ENCODE assay signal across 9 cellular contexts in genomic region chr12:75908961-75909699, GRCh38.
DNase-seq lines count a peak whose midpoint lies in the region; TF ChIP-seq lines count a peak whose summit lies in the region.
"Had no signal": no experiment of that assay in that cellular context is flagged by ENCODE, and none has a peak within 500 bp of the region (broad histone marks: within the 10 kb centered on the region; RNA-seq: fewer than 3 reads in every experiment).

No MANE protein-coding gene starts in this region.

- H3K79me2 ChIP-seq in neural progenitor cell (ENCODE audit: low read depth): no peaks in the 10 kb centered on the region

- H3K4me1 Mint-ChIP-seq in neural progenitor cell: peaks cover 18% of the 10 kb centered on the region

- 11% methylated on average over 2 of the region's 2 CpGs for WGBS in esophagus muscularis mucosa

- peak overlapping the region; percentile 88 for H3K27ac Mint-ChIP-seq in neural progenitor cell
- H3K27ac Mint-ChIP-seq: activated naive CD8-positive, alpha-beta T cell had no signal

- TF ChIP-seq CTCF in esophagus muscularis mucosa (IDR thresholded peaks at IDR 0.05) (no peak), neural progenitor cell (IDR thresholded peaks at IDR 0.05) (no peak), GM20000 (IDR thresholded peaks at IDR 0.05; ENCODE audit: extremely low read depth, missing control alignments) (no peak)

- no peaks in the 10 kb centered on the region for H3K27me3 Mint-ChIP-seq in neural progenitor cell (ENCODE audit: insufficient read depth, low read depth)
- H3K27me3 Mint-ChIP-seq: activated naive CD8-positive, alpha-beta T cell had no signal

- H3K9ac ChIP-seq in neural progenitor cell: no peak overlapping the region

- H3K4me1 ChIP-seq in esophagus muscularis mucosa (peaks cover 16 to 21% (median 20%) of the 10 kb centered on the region in 4 donors), neural progenitor cell (no peaks in the 10 kb centered on the region)

- no peak for TF ChIP-seq EP300 in esophagus muscularis mucosa (IDR thresholded peaks at IDR 0.05)

- H3K27me3 ChIP-seq in esophagus muscularis mucosa (no peaks in the 10 kb centered on the region), neural progenitor cell (no peaks in the 10 kb centered on the region)

- H3K36me3 ChIP-seq in esophagus muscularis mucosa: no peaks in the 10 kb centered on the region
- no peaks in the 10 kb centered on the region for H3K36me3 ChIP-seq in neural progenitor cell

- no peak overlapping the region for H3K4me2 ChIP-seq in neural progenitor cell

- intact Hi-C loops in esophagus muscularis mucosa (cut with DNase I): no loop called here

- DNase-seq in AG20443 (ENCODE audit: low spot score): peak; percentile 79
- DNase-seq in NCI-H510A (lab: John Stamatoyannopoulos, UW): peak; percentile 53
- DNase-seq in esophagus muscularis mucosa (ENCODE audit: extremely low spot score): no peak
- no peak for DNase-seq in neural progenitor cell (ENCODE audit: low spot score)
- no peak for DNase-seq in KG1 (lab: John Stamatoyannopoulos, UW)
- DNase-seq in GM20000 (ENCODE audit: low spot score): no peak
- DNase-seq in SK-N-DZ (ENCODE audit: low spot score): no peak
- DNase-seq in cerebellar nuclear complex (lab: John Stamatoyannopoulos, UW): no peak

- peak overlapping the region in 1 of 4 donors; percentile 6 for H3K4me3 ChIP-seq in esophagus muscularis mucosa
- no peak overlapping the region for H3K4me3 ChIP-seq in neural progenitor cell

- H3K9me3 Mint-ChIP-seq in neural progenitor cell: no peaks in the 10 kb centered on the region

- no peaks in the 10 kb centered on the region for H4K20me1 ChIP-seq in neural progenitor cell (ENCODE audit: low read depth)

- H3K9me3 ChIP-seq in esophagus muscularis mucosa (no peaks in the 10 kb centered on the region), neural progenitor cell (ENCODE audit: low read depth) (no peaks in the 10 kb centered on the region)

- peak overlapping the region; percentile 6 to 70 (median 22) for H3K27ac ChIP-seq in esophagus muscularis mucosa (replicated peaks in 1 of 4)
- no peak overlapping the region for H3K27ac ChIP-seq in neural progenitor cell

- peak overlapping the region; percentile 7 for H2AFZ ChIP-seq in neural progenitor cell (replicated peaks)

- TF ChIP-seq POLR2A in esophagus muscularis mucosa (IDR thresholded peaks at IDR 0.05; ENCODE audit: low read depth): no peak

- H3K4me3 Mint-ChIP-seq in neural progenitor cell: peak overlapping the region; percentile 64
- H3K4me3 Mint-ChIP-seq: activated naive CD8-positive, alpha-beta T cell had no signal

- no peaks in the 10 kb centered on the region for H3F3A ChIP-seq in neural progenitor cell (ENCODE audit: low read depth)

- H3K36me3 Mint-ChIP-seq in neural progenitor cell: no peaks in the 10 kb centered on the region
- H3K36me3 Mint-ChIP-seq: activated naive CD8-positive, alpha-beta T cell had no signal

Comparison
In these comparisons a context has a peak if more than half of its experiments do, and no peak if none do; other contexts are left out.
1. DNase-seq: peak in AG20443 (single experiment) and NCI-H510A (single experiment); none in esophagus muscularis mucosa (single experiment), neural progenitor cell (single experiment), KG1 (single experiment), GM20000 (single experiment), SK-N-DZ (single experiment) and cerebellar nuclear complex (0 of 2).